15 cellular contexts compared by ENCODE assay signal in genomic region chr1:33234131-33234530, GRCh38. TPM values are rescaled to one million over a fixed set of nuclear protein-coding genes. Genes with fewer than 3 reads are reported as not detected.
A peak's percentile ranks its signal among the peaks of the same experiment; 100 is the strongest.
DNase-seq lines count a peak whose midpoint lies in the region; ATAC-seq and TF ChIP-seq lines count a peak whose summit lies in the region.
"Had no signal": no experiment of that assay in that cellular context is flagged by ENCODE, and none has a peak within 500 bp of the region (broad histone marks: within the 10 kb centered on the region; RNA-seq: fewer than 3 reads in every experiment).

No MANE protein-coding gene starts in this region.

- no peaks in the 10 kb centered on the region for H3K79me2 ChIP-seq in mesendoderm (ENCODE audit: control insufficient read depth, insufficient read depth, low read length)

- no peak overlapping the region for H3K4ac ChIP-seq in mesendoderm (ENCODE audit: low read depth, low read length)

- H3K56ac ChIP-seq in mesendoderm (ENCODE audit: low read length): no peak overlapping the region

- no peak overlapping the region for H2BK5ac ChIP-seq in mesendoderm (ENCODE audit: low read length)

- H2BK15ac ChIP-seq in mesendoderm (replicated peaks; ENCODE audit: low read depth): no peak overlapping the region

- DNase-seq in heart right ventricle: no peak
- DNase-seq in right cardiac atrium: no peak
- DNase-seq in RWPE2 (ENCODE audit: low spot score): no peak
- no peak for DNase-seq in left lung
- DNase-seq in ureter (ENCODE audit: low spot score): peak; percentile 31
- no peak for DNase-seq in mesendoderm
- no peak for DNase-seq in adrenal gland
- DNase-seq: C1 segment of cervical spinal cord, DMS79 treated with DMSO at 0.1 percent for 48 hours, GM23248, NCI-H187, NCI-H345, NCI-H526 treated with DMSO at 0.1 percent for 48 hours, SIG-M5 had no signal

- H2AK5ac ChIP-seq in mesendoderm (ENCODE audit: low read length): no peak overlapping the region

- 63 to 74% methylated on average over 4 of the region's 4 CpGs for WGBS in heart right ventricle, 2 donors
- WGBS in right cardiac atrium: 57% methylated on average over 4 of the region's 4 CpGs
- WGBS in mesendoderm (ENCODE audit: extremely low coverage, insufficient coverage, low lambda C conversion rate): no CpG with 5 or more reads among the region's 4 CpGs
- 65 to 86% (median 79%) methylated on average over 4 of the region's 4 CpGs for WGBS in adrenal gland, 4 donors

- no peak for TF ChIP-seq POLR2A in adrenal gland (IDR thresholded peaks at IDR 0.05)

- H3K9me3 ChIP-seq in heart right ventricle (no peaks in the 10 kb centered on the region), right cardiac atrium (ENCODE audit: control insufficient read depth, low read length) (no peaks in the 10 kb centered on the region), RWPE2 (ENCODE audit: severe bottlenecking) (no peaks in the 10 kb centered on the region), left lung (no peaks in the 10 kb centered on the region), adrenal gland (replicated peaks in 1 of 3) (no peaks in the 10 kb centered on the region)

- H4K5ac ChIP-seq in mesendoderm (ENCODE audit: low read length): no peak overlapping the region

- H3K4me2 ChIP-seq in mesendoderm (ENCODE audit: low read length): no peak overlapping the region

- intact Hi-C loops in heart right ventricle (cut with DNase I) (no loop called here), right cardiac atrium (cut with DNase I) (no loop called here), left lung (cut with DNase I) (no loop called here), adrenal gland (cut with DNase I) (no loop called here)

- no peak overlapping the region for H3K23ac ChIP-seq in mesendoderm (ENCODE audit: low read length)

- no peaks in the 10 kb centered on the region for H3K79me1 ChIP-seq in mesendoderm (ENCODE audit: low read length)

- no peaks in the 10 kb centered on the region for H3K36me3 ChIP-seq in heart right ventricle
- H3K36me3 ChIP-seq in RWPE2 (ENCODE audit: low read depth): no peaks in the 10 kb centered on the region
- no peaks in the 10 kb centered on the region for H3K36me3 ChIP-seq in left lung
- no peaks in the 10 kb centered on the region for H3K36me3 ChIP-seq in mesendoderm (ENCODE audit: control insufficient read depth, insufficient read depth, low read length)
- no peaks in the 10 kb centered on the region for H3K36me3 ChIP-seq in adrenal gland (replicated peaks in 1 of 2)

- no peak overlapping the region for H2BK120ac ChIP-seq in mesendoderm (ENCODE audit: low read depth, low read length)

- H3K27ac ChIP-seq in heart right ventricle (peak overlapping the region in 6 of 10 donors; percentile 9 to 69 (median 36)), right cardiac atrium (ENCODE audit: low read length) (no peak overlapping the region), RWPE2 (ENCODE audit: poor library complexity, severe bottlenecking) (peak overlapping the region; percentile 15), left lung (no peak overlapping the region), mesendoderm (ENCODE audit: low read depth, low read length) (no peak overlapping the region), adrenal gland (peak overlapping the region in 1 of 5 donors; percentile 45)
- H3K27ac ChIP-seq: GM23248 had no signal

- no peak overlapping the region for H3K4me3 ChIP-seq in heart right ventricle
- no peak overlapping the region for H3K4me3 ChIP-seq in right cardiac atrium (ENCODE audit: low read length)
- no peak overlapping the region for H3K4me3 ChIP-seq in RWPE2 (ENCODE audit: severe bottlenecking)
- no peak overlapping the region for H3K4me3 ChIP-seq in left lung
- H3K4me3 ChIP-seq in mesendoderm (ENCODE audit: low read length): no peak overlapping the region
- H3K4me3 ChIP-seq in adrenal gland: no peak overlapping the region
- H3K4me3 ChIP-seq: GM23248 had no signal

- no peak overlapping the region for H3K9ac ChIP-seq in mesendoderm (ENCODE audit: low read length)
- H3K9ac ChIP-seq: GM23248 had no signal

- no peak for TF ChIP-seq CTCF in heart right ventricle (IDR thresholded peaks at IDR 0.05)
- TF ChIP-seq CTCF in RWPE2 (IDR thresholded peaks at IDR 0.05; ENCODE audit: poor library complexity, severe bottlenecking): no peak
- no peak for TF ChIP-seq CTCF in left lung (IDR thresholded peaks at IDR 0.05)
- no peak for TF ChIP-seq CTCF in adrenal gland (IDR thresholded peaks at IDR 0.05)

- no peak overlapping the region for H3K18ac ChIP-seq in mesendoderm (ENCODE audit: low read length)

- H3K27me3 ChIP-seq in heart right ventricle (no peaks in the 10 kb centered on the region), right cardiac atrium (ENCODE audit: control insufficient read depth, insufficient read depth) (no peaks in the 10 kb centered on the region), RWPE2 (ENCODE audit: insufficient read depth, poor library complexity, severe bottlenecking) (no peaks in the 10 kb centered on the region), left lung (no peaks in the 10 kb centered on the region), mesendoderm (ENCODE audit: insufficient read depth, low read length, poor library complexity) (no peaks in the 10 kb centered on the region), adrenal gland (no peaks in the 10 kb centered on the region)

- no peak overlapping the region for H4K8ac ChIP-seq in mesendoderm (ENCODE audit: low read depth, low read length)

- peak in 4 of 8 donors; percentile 17 to 72 (median 34) for ATAC-seq in heart right ventricle
- no peak for ATAC-seq in right cardiac atrium
- ATAC-seq in RWPE2 (ENCODE audit: low read depth): peak; percentile 14; the same call in 1 of the 3 replicates
- ATAC-seq in left lung: peak; percentile 24
- ATAC-seq in HG03045 (IDR thresholded peaks at IDR 0.05; ENCODE audit: unreplicated experiment): no peak

- peaks cover 0 to 37% (median 13%) of the 10 kb centered on the region in 9 donors for H3K4me1 ChIP-seq in heart right ventricle
- H3K4me1 ChIP-seq in right cardiac atrium (ENCODE audit: control insufficient read depth, insufficient read depth, low read length): peaks cover 6% of the 10 kb centered on the region
- no peaks in the 10 kb centered on the region for H3K4me1 ChIP-seq in RWPE2 (ENCODE audit: insufficient read depth, poor library complexity, severe bottlenecking)
- H3K4me1 ChIP-seq in left lung: peaks cover 0 to 3% of the 10 kb centered on the region in 2 donors
- no peaks in the 10 kb centered on the region for H3K4me1 ChIP-seq in mesendoderm (ENCODE audit: control insufficient read depth, low read depth, low read length)
- peaks cover 0 to under 1% of the 10 kb centered on the region in 2 donors for H3K4me1 ChIP-seq in adrenal gland (replicated peaks in 1 of 2)

RNA-seq across cellular contexts. Expression of gene ZNF362, which starts 22.2 kb away (rescaled TPM):
- total RNA-seq in heart right ventricle: 10 to 100 TPM; 28.5 to 39.2 (median 32.3) TPM
- 10 to 100 TPM in 1 of 2 donors, 1 to 10 TPM in 1; 9.1 to 25.9 TPM for polyA plus RNA-seq in heart right ventricle
- 10 to 100 TPM; 31.0 to 42.5 (median 40.8) TPM for total RNA-seq in right cardiac atrium
- 22.2 TPM for polyA plus RNA-seq in right cardiac atrium
- total RNA-seq in left lung: 10 to 100 TPM; 25.9 to 32.3 TPM
- total RNA-seq in ureter: 53.7 TPM
- 25.3 TPM for polyA plus RNA-seq in mesendoderm (2013, experiment 1 of 2)
- 25.7 TPM for polyA plus RNA-seq in mesendoderm (2013, experiment 2 of 2)
- 10 to 100 TPM; 16.4 to 36.7 (median 25.6) TPM for total RNA-seq in adrenal gland
- polyA plus RNA-seq in adrenal gland: 10 to 100 TPM in 2 of 3 donors, 1 to 10 TPM in 1; 7.8 to 37.3 (median 23.9) TPM

RNA-seq across cellular contexts. Expression of gene TRIM62, which starts 52.3 kb away (rescaled TPM):
- total RNA-seq in heart right ventricle: 1 to 10 TPM; 2.0 to 3.7 (median 2.8) TPM
- polyA plus RNA-seq in heart right ventricle: 1 to 10 TPM; 2.4 to 2.5 TPM
- total RNA-seq in right cardiac atrium: 1 to 10 TPM; 2.2 to 4.4 (median 3.2) TPM
- polyA plus RNA-seq in right cardiac atrium: 1.8 TPM
- total RNA-seq in left lung: 1 to 10 TPM; 6.2 to 6.4 TPM
- 16.1 TPM for total RNA-seq in ureter
- polyA plus RNA-seq in mesendoderm (2013, experiment 1 of 2): 3.0 TPM
- polyA plus RNA-seq in mesendoderm (2013, experiment 2 of 2): 3.0 TPM
- total RNA-seq in adrenal gland: 10 to 100 TPM in 5 of 8 donors, 1 to 10 TPM in 3; 7.7 to 19.5 (median 12.1) TPM
- 10 to 100 TPM in 1 of 3 donors, 1 to 10 TPM in 2; 6.7 to 13.2 (median 8.7) TPM for polyA plus RNA-seq in adrenal gland

Comparison
In these comparisons a context has a peak if more than half of its experiments do, and no peak if none do; other contexts are left out.
1. H3K27ac ChIP-seq: peak in heart right ventricle (6 of 10) and RWPE2 (single experiment); none in right cardiac atrium (single experiment), left lung (0 of 2) and mesendoderm (single experiment).
2. ATAC-seq: peak in RWPE2 (single experiment) and left lung (single experiment); none in right cardiac atrium (0 of 2) and HG03045 (single experiment).